ENCODE assay signal across 1 cellular context in genomic region chr6:10745116-10745515, GRCh38.
TF ChIP-seq lines count a peak whose summit lies in the region.

No MANE protein-coding gene starts in this region.

TF ChIP-seq in neural cell, 6 proteins besides CTCF, POLR2A, EP300 and RAD21 (continued from another document):
- TF ChIP-seq, protein P1, sequence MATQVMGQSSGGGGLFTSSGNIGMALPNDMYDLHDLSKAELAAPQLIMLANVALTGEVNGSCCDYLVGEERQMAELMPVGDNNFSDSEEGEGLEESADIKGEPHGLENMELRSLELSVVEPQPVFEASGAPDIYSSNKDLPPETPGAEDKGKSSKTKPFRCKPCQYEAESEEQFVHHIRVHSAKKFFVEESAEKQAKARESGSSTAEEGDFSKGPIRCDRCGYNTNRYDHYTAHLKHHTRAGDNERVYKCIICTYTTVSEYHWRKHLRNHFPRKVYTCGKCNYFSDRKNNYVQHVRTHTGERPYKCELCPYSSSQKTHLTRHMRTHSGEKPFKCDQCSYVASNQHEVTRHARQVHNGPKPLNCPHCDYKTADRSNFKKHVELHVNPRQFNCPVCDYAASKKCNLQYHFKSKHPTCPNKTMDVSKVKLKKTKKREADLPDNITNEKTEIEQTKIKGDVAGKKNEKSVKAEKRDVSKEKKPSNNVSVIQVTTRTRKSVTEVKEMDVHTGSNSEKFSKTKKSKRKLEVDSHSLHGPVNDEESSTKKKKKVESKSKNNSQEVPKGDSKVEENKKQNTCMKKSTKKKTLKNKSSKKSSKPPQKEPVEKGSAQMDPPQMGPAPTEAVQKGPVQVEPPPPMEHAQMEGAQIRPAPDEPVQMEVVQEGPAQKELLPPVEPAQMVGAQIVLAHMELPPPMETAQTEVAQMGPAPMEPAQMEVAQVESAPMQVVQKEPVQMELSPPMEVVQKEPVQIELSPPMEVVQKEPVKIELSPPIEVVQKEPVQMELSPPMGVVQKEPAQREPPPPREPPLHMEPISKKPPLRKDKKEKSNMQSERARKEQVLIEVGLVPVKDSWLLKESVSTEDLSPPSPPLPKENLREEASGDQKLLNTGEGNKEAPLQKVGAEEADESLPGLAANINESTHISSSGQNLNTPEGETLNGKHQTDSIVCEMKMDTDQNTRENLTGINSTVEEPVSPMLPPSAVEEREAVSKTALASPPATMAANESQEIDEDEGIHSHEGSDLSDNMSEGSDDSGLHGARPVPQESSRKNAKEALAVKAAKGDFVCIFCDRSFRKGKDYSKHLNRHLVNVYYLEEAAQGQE (IDR thresholded peaks at IDR 0.05; ENCODE audit: borderline replicate concordance) = no peak
TF ChIP-seq in neural cell: peak in this region for 0.
